Comparison of ENCODE assay signal across 1 cellular context in genomic region chr17:69067274-69068047, GRCh38.
TF ChIP-seq lines count a peak whose summit lies in the region.

No MANE protein-coding gene starts in this region.

TF ChIP-seq in GM23338, 12 proteins besides CTCF, POLR2A, EP300 and RAD21 (continued from another document):
- TF ChIP-seq, protein P1, sequence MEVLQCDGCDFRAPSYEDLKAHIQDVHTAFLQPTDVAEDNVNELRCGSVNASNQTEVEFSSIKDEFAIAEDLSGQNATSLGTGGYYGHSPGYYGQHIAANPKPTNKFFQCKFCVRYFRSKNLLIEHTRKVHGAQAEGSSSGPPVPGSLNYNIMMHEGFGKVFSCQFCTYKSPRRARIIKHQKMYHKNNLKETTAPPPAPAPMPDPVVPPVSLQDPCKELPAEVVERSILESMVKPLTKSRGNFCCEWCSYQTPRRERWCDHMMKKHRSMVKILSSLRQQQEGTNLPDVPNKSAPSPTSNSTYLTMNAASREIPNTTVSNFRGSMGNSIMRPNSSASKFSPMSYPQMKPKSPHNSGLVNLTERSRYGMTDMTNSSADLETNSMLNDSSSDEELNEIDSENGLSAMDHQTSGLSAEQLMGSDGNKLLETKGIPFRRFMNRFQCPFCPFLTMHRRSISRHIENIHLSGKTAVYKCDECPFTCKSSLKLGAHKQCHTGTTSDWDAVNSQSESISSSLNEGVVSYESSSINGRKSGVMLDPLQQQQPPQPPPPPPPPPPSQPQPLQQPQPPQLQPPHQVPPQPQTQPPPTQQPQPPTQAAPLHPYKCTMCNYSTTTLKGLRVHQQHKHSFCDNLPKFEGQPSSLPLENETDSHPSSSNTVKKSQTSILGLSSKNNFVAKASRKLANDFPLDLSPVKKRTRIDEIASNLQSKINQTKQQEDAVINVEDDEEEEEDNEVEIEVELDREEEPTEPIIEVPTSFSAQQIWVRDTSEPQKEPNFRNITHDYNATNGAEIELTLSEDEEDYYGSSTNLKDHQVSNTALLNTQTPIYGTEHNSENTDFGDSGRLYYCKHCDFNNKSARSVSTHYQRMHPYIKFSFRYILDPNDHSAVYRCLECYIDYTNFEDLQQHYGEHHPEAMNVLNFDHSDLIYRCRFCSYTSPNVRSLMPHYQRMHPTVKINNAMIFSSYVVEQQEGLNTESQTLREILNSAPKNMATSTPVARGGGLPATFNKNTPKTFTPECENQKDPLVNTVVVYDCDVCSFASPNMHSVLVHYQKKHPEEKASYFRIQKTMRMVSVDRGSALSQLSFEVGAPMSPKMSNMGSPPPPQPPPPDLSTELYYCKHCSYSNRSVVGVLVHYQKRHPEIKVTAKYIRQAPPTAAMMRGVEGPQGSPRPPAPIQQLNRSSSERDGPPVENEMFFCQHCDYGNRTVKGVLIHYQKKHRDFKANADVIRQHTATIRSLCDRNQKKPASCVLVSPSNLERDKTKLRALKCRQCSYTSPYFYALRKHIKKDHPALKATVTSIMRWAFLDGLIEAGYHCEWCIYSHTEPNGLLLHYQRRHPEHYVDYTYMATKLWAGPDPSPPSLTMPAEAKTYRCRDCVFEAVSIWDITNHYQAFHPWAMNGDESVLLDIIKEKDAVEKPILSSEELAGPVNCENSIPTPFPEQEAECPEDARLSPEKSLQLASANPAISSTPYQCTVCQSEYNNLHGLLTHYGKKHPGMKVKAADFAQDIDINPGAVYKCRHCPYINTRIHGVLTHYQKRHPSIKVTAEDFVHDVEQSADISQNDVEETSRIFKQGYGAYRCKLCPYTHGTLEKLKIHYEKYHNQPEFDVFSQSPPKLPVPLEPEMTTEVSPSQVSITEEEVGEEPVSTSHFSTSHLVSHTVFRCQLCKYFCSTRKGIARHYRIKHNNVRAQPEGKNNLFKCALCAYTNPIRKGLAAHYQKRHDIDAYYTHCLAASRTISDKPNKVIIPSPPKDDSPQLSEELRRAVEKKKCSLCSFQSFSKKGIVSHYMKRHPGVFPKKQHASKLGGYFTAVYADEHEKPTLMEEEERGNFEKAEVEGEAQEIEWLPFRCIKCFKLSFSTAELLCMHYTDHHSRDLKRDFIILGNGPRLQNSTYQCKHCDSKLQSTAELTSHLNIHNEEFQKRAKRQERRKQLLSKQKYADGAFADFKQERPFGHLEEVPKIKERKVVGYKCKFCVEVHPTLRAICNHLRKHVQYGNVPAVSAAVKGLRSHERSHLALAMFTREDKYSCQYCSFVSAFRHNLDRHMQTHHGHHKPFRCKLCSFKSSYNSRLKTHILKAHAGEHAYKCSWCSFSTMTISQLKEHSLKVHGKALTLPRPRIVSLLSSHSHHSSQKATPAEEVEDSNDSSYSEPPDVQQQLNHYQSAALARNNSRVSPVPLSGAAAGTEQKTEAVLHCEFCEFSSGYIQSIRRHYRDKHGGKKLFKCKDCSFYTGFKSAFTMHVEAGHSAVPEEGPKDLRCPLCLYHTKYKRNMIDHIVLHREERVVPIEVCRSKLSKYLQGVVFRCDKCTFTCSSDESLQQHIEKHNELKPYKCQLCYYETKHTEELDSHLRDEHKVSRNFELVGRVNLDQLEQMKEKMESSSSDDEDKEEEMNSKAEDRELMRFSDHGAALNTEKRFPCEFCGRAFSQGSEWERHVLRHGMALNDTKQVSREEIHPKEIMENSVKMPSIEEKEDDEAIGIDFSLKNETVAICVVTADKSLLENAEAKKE (CRISPR knock-in tag; IDR thresholded peaks at IDR 0.05): no peak
- TF ChIP-seq CREB1 (CRISPR knock-in tag; IDR thresholded peaks at IDR 0.05; ENCODE audit: low read depth) (no peak), STAT1 (IDR thresholded peaks at IDR 0.05; ENCODE audit: unreplicated experiment) (no peak), POLR2AphosphoS5 (IDR thresholded peaks at IDR 0.05; ENCODE audit: low read depth) (no peak), NANOG (IDR thresholded peaks at IDR 0.05; ENCODE audit: borderline replicate concordance) (no peak), ZNF331 (CRISPR knock-in tag; IDR thresholded peaks at IDR 0.05; ENCODE audit: low read depth) (no peak), EZH2 (IDR thresholded peaks at IDR 0.05; ENCODE audit: low read depth, unreplicated experiment) (no peak)
